Comparison of ENCODE assay signal across 28 cellular contexts in genomic region chr2:13515254-13515653, GRCh38.
A peak's percentile ranks its signal among the peaks of the same experiment; 100 is the strongest.
DNase-seq lines count a peak whose midpoint lies in the region; ATAC-seq, FAIRE-seq and TF ChIP-seq lines count a peak whose summit lies in the region.
"Had no signal": no experiment of that assay in that cellular context is flagged by ENCODE, and none has a peak within 500 bp of the region (broad histone marks: within the 10 kb centered on the region; RNA-seq: fewer than 3 reads in every experiment).

No MANE protein-coding gene starts in this region.

- no peak overlapping the region for H3K27ac ChIP-seq in mesendoderm (ENCODE audit: low read depth, low read length)
- H3K27ac ChIP-seq: BLaER1 had no signal

- TF ChIP-seq CTCF in glutamatergic neuron (IDR thresholded peaks at IDR 0.05; ENCODE audit: partially characterized antibody, unreplicated experiment): no peak

- no peak overlapping the region for H3K27ac Mint-ChIP-seq in glutamatergic neuron (ENCODE audit: unreplicated experiment)
- H3K27ac Mint-ChIP-seq: CD14-positive monocyte; CD4-positive, alpha-beta memory T cell; CD4-positive, CD25-positive, alpha-beta regulatory T cell; CD8-positive, alpha-beta memory T cell had no signal

- no peak overlapping the region for H3K4me2 ChIP-seq in mesendoderm (ENCODE audit: low read length)
- H3K4me2 ChIP-seq: BLaER1 had no signal

- no peak for TF ChIP-seq POLR2A in GM12892 (IDR thresholded peaks at IDR 0.05; ENCODE audit: low read depth, low read length)

- no peaks in the 10 kb centered on the region for H3K79me2 ChIP-seq in mesendoderm (ENCODE audit: control insufficient read depth, insufficient read depth, low read length)

- no peak overlapping the region for H3K4me3 ChIP-seq in mesendoderm (ENCODE audit: low read length)
- H3K4me3 ChIP-seq: BLaER1 had no signal

- no peak overlapping the region for H2BK120ac ChIP-seq in mesendoderm (ENCODE audit: low read depth, low read length)

- H3K18ac ChIP-seq in mesendoderm (ENCODE audit: low read length): no peak overlapping the region

- FAIRE-seq in GM12892 (lab: Jason Lieb, UNC): peak; percentile 36
- FAIRE-seq: A204.1, GM12891, GM18507 had no signal

- no peaks in the 10 kb centered on the region for H3K36me3 ChIP-seq in mesendoderm (ENCODE audit: control insufficient read depth, insufficient read depth, low read length)
- H3K36me3 ChIP-seq: BLaER1 had no signal

- H3K56ac ChIP-seq in mesendoderm (ENCODE audit: low read length): no peak overlapping the region

- no peak for DNase-seq in GM12892 (ENCODE audit: insufficient read length)
- peak; percentile 44 for DNase-seq in mesendoderm
- DNase-seq in glutamatergic neuron: no peak
- DNase-seq in retina: no peak
- no peak for DNase-seq in H4 (ENCODE audit: low spot score)
- DNase-seq: 8988T; ACHN; BE2C; C1 segment of cervical spinal cord; CD4-positive, alpha-beta memory T cell; CD4-positive, CD25-positive, alpha-beta regulatory T cell; CD8-positive, alpha-beta memory T cell; COR-L47; DMS 273 treated with DMSO at 0.1 percent for 48 hours; DMS153; DMS53; DMS79; DND-41; EL; GDM1 had no signal

- no peak overlapping the region for H3K4ac ChIP-seq in mesendoderm (ENCODE audit: low read depth, low read length)

- no peak overlapping the region for H4K5ac ChIP-seq in mesendoderm (ENCODE audit: low read length)

- H3K27me3 ChIP-seq in mesendoderm (ENCODE audit: insufficient read depth, low read length, poor library complexity): no peaks in the 10 kb centered on the region
- H3K27me3 ChIP-seq: BE2C, BLaER1 had no signal

- H3K4me1 Mint-ChIP-seq in glutamatergic neuron (ENCODE audit: low read depth, unreplicated experiment): no peaks in the 10 kb centered on the region
- H3K4me1 Mint-ChIP-seq: CD14-positive monocyte; CD4-positive, alpha-beta memory T cell; CD4-positive, CD25-positive, alpha-beta regulatory T cell; CD8-positive, alpha-beta memory T cell had no signal

- no peak overlapping the region for H4K8ac ChIP-seq in mesendoderm (ENCODE audit: low read depth, low read length)

- H3K23ac ChIP-seq in mesendoderm (ENCODE audit: low read length): no peak overlapping the region

- no peaks in the 10 kb centered on the region for H3K79me1 ChIP-seq in mesendoderm (ENCODE audit: low read length)

- peak; percentile 59 for ATAC-seq in GM18868 (IDR thresholded peaks at IDR 0.05; ENCODE audit: unreplicated experiment)
- peak; percentile 43 for ATAC-seq in HG03432 (IDR thresholded peaks at IDR 0.05; ENCODE audit: unreplicated experiment)
- ATAC-seq in HG03457 (IDR thresholded peaks at IDR 0.05; ENCODE audit: unreplicated experiment): no peak

- no peaks in the 10 kb centered on the region for H3K4me1 ChIP-seq in mesendoderm (ENCODE audit: control insufficient read depth, low read depth, low read length)
- H3K4me1 ChIP-seq: BE2C, BLaER1 had no signal

- no peak overlapping the region for H3K4me3 Mint-ChIP-seq in glutamatergic neuron (ENCODE audit: unreplicated experiment)
- H3K4me3 Mint-ChIP-seq: CD14-positive monocyte; CD4-positive, alpha-beta memory T cell; CD8-positive, alpha-beta memory T cell had no signal

- H2BK15ac ChIP-seq in mesendoderm (replicated peaks; ENCODE audit: low read depth): no peak overlapping the region

- no peak overlapping the region for H3K9ac ChIP-seq in mesendoderm (ENCODE audit: low read length)
- H3K9ac ChIP-seq: BLaER1 had no signal

- no peaks in the 10 kb centered on the region for H3K9me3 Mint-ChIP-seq in glutamatergic neuron (ENCODE audit: unreplicated experiment)

- WGBS in mesendoderm (ENCODE audit: extremely low coverage, insufficient coverage, low lambda C conversion rate): no CpG with 5 or more reads among the region's 3 CpGs

- H2AK5ac ChIP-seq in mesendoderm (ENCODE audit: low read length): no peak overlapping the region

- no peak overlapping the region for H2BK5ac ChIP-seq in mesendoderm (ENCODE audit: low read length)

- no peaks in the 10 kb centered on the region for H3K36me3 Mint-ChIP-seq in glutamatergic neuron (ENCODE audit: unreplicated experiment)
- H3K36me3 Mint-ChIP-seq: CD14-positive monocyte; CD4-positive, alpha-beta memory T cell; CD4-positive, CD25-positive, alpha-beta regulatory T cell; CD8-positive, alpha-beta memory T cell had no signal

- H3K27me3 Mint-ChIP-seq in glutamatergic neuron (ENCODE audit: unreplicated experiment): no peaks in the 10 kb centered on the region
- H3K27me3 Mint-ChIP-seq: CD4-positive, alpha-beta memory T cell; CD4-positive, CD25-positive, alpha-beta regulatory T cell; CD8-positive, alpha-beta memory T cell had no signal
